15 cellular contexts compared by ENCODE assay signal in genomic region chr5:88236866-88237642, GRCh38. TPM values are rescaled to one million over a fixed set of nuclear protein-coding genes. Genes with fewer than 3 reads are reported as not detected.
DNase-seq lines count a peak whose midpoint lies in the region; ATAC-seq and TF ChIP-seq lines count a peak whose summit lies in the region.
"Had no signal": no experiment of that assay in that cellular context is flagged by ENCODE, and none has a peak within 500 bp of the region (broad histone marks: within the 10 kb centered on the region; RNA-seq: fewer than 3 reads in every experiment).

No MANE protein-coding gene starts in this region.

- no peaks in the 10 kb centered on the region for H3K27me3 Mint-ChIP-seq in activated CD4-positive, alpha-beta memory T cell treated with anti-CD3 and anti-CD28 coated beads for 36 hours
- no peaks in the 10 kb centered on the region for H3K27me3 Mint-ChIP-seq in activated CD4-positive, alpha-beta memory T cell treated with anti-CD3 and anti-CD28 coated beads, Interleukin-2, amount 10 ng/mL, durations not matched to agents 7 days and 5 days
- no peaks in the 10 kb centered on the region for H3K27me3 Mint-ChIP-seq in activated naive CD8-positive, alpha-beta T cell treated with anti-CD3 and anti-CD28 coated beads, Interleukin-2, amount 50 U/mL, for 24 hours

- H3K27ac Mint-ChIP-seq in activated CD4-positive, alpha-beta memory T cell treated with anti-CD3 and anti-CD28 coated beads for 36 hours = peak overlapping the region; percentile 59
- H3K27ac Mint-ChIP-seq in activated CD4-positive, alpha-beta memory T cell treated with anti-CD3 and anti-CD28 coated beads, Interleukin-2, amount 10 ng/mL, durations not matched to agents 7 days and 5 days = no peak overlapping the region
- H3K27ac Mint-ChIP-seq in activated naive CD8-positive, alpha-beta T cell treated with anti-CD3 and anti-CD28 coated beads, Interleukin-2, amount 50 U/mL, for 24 hours = no peak overlapping the region
- H3K27ac Mint-ChIP-seq: activated naive CD4-positive, alpha-beta T cell treated with anti-CD3 and anti-CD28 coated beads for 36 hours had no signal

- DNase-seq in activated CD4-positive, alpha-beta memory T cell treated with anti-CD3 and anti-CD28 coated beads for 36 hours = peak; percentile 14
- DNase-seq in activated CD4-positive, alpha-beta memory T cell treated with anti-CD3 and anti-CD28 coated beads, Interleukin-2, amount 10 ng/mL, durations not matched to agents 7 days and 5 days = no peak
- DNase-seq in activated naive CD8-positive, alpha-beta T cell treated with anti-CD3 and anti-CD28 coated beads, Interleukin-2, amount 50 U/mL, for 24 hours = no peak
- DNase-seq in iPS-NIHi7 (ENCODE audit: extremely low spot score) = peak; percentile 15
- DNase-seq in NCI-H146 treated with DMSO at 0.1 percent for 48 hours (lab: John Stamatoyannopoulos, UW; ENCODE audit: unreplicated experiment) = no peak
- no peak for DNase-seq in right lobe of liver
- DNase-seq: activated CD8-positive, alpha-beta memory T cell treated with anti-CD3 and anti-CD28 coated beads for 24 hours; activated naive CD4-positive, alpha-beta T cell treated with anti-CD3 and anti-CD28 coated beads for 36 hours; NCI-H1048; right cardiac atrium; stimulated activated CD4-positive, alpha-beta T cell treated with anti-CD3 and anti-CD28 coated beads, Interleukin-4, amount 100 ng/mL, for 4 hours had no signal

- ATAC-seq in activated naive CD8-positive, alpha-beta T cell treated with anti-CD3 and anti-CD28 coated beads, Interleukin-2, amount 50 U/mL, for 24 hours = peak; percentile 54
- ATAC-seq in right lobe of liver = no peak
- ATAC-seq in HG03108 (IDR thresholded peaks at IDR 0.05; ENCODE audit: unreplicated experiment) = no peak
- ATAC-seq: right cardiac atrium had no signal

- CTCF ChIA-PET in activated CD4-positive, alpha-beta memory T cell treated with anti-CD3 and anti-CD28 coated beads for 36 hours (lab: Charles Lee) = no interaction called here
- CTCF ChIA-PET in activated CD4-positive, alpha-beta memory T cell treated with anti-CD3 and anti-CD28 coated beads, Interleukin-2, amount 10 ng/mL, durations not matched to agents 7 days and 5 days (lab: Charles Lee) = interaction anchor here (0.9 kb wide), 1 partner anchor 35 kb away, joined by 3 read pairs; no protein-coding TSS in a partner anchor
- CTCF ChIA-PET in HEK293 (lab: Yijun Ruan, JAX) = interaction anchor here (0.6 kb wide), 1 partner anchor 13 kb away, joined by 4 read pairs; no protein-coding TSS in a partner anchor

- no peaks in the 10 kb centered on the region for H3K27me3 ChIP-seq in right lobe of liver
- H3K27me3 ChIP-seq: SJSA1, tibial nerve had no signal

- peaks cover 0 to 8% of the 10 kb centered on the region in 2 experiments; a peak in 1 of 3 replicates for H3K36me3 ChIP-seq in HEK293 (ENCODE audit: control insufficient read depth in 2 of 2, insufficient read depth in 1 of 2, low read length in 2 of 2)
- H3K36me3 ChIP-seq in right lobe of liver = no peaks in the 10 kb centered on the region

- H3K4me3 ChIP-seq in HEK293 (ENCODE audit: low read depth, low read length) = no peak overlapping the region
- H3K4me3 ChIP-seq in right lobe of liver = no peak overlapping the region
- H3K4me3 ChIP-seq: SJSA1, tibial nerve had no signal

- H3K9me3 Mint-ChIP-seq in activated CD4-positive, alpha-beta memory T cell treated with anti-CD3 and anti-CD28 coated beads for 36 hours = no peaks in the 10 kb centered on the region
- H3K9me3 Mint-ChIP-seq in activated CD4-positive, alpha-beta memory T cell treated with anti-CD3 and anti-CD28 coated beads, Interleukin-2, amount 10 ng/mL, durations not matched to agents 7 days and 5 days = no peaks in the 10 kb centered on the region
- no peaks in the 10 kb centered on the region for H3K9me3 Mint-ChIP-seq in activated naive CD8-positive, alpha-beta T cell treated with anti-CD3 and anti-CD28 coated beads, Interleukin-2, amount 50 U/mL, for 24 hours
- H3K9me3 Mint-ChIP-seq: activated naive CD4-positive, alpha-beta T cell treated with anti-CD3 and anti-CD28 coated beads for 36 hours had no signal

- H3K36me3 Mint-ChIP-seq in activated CD4-positive, alpha-beta memory T cell treated with anti-CD3 and anti-CD28 coated beads for 36 hours = peaks cover 31% of the 10 kb centered on the region
- H3K36me3 Mint-ChIP-seq in activated CD4-positive, alpha-beta memory T cell treated with anti-CD3 and anti-CD28 coated beads, Interleukin-2, amount 10 ng/mL, durations not matched to agents 7 days and 5 days (ENCODE audit: low read depth) = peaks cover 29% of the 10 kb centered on the region
- peaks cover 49% of the 10 kb centered on the region for H3K36me3 Mint-ChIP-seq in activated naive CD8-positive, alpha-beta T cell treated with anti-CD3 and anti-CD28 coated beads, Interleukin-2, amount 50 U/mL, for 24 hours (ENCODE audit: low read depth)

- WGBS in right lobe of liver (ENCODE audit: insufficient coverage, low coverage, low lambda C conversion rate, missing lambda C conversion rate) = 100% methylated on average over 1 of the region's 1 CpG

- H3K9me3 ChIP-seq in HEK293 (ENCODE audit: control insufficient read depth, insufficient read depth, low read depth, low read length) (no peaks in the 10 kb centered on the region), right lobe of liver (no peaks in the 10 kb centered on the region)
- H3K9me3 ChIP-seq: tibial nerve had no signal

- peaks cover 14% of the 10 kb centered on the region for H3K4me1 Mint-ChIP-seq in activated CD4-positive, alpha-beta memory T cell treated with anti-CD3 and anti-CD28 coated beads for 36 hours (ENCODE audit: low read depth)
- H3K4me1 Mint-ChIP-seq in activated CD4-positive, alpha-beta memory T cell treated with anti-CD3 and anti-CD28 coated beads, Interleukin-2, amount 10 ng/mL, durations not matched to agents 7 days and 5 days = peaks cover 5% of the 10 kb centered on the region
- peaks cover 22% of the 10 kb centered on the region for H3K4me1 Mint-ChIP-seq in activated naive CD8-positive, alpha-beta T cell treated with anti-CD3 and anti-CD28 coated beads, Interleukin-2, amount 50 U/mL, for 24 hours

- H3K4me3 Mint-ChIP-seq in activated CD4-positive, alpha-beta memory T cell treated with anti-CD3 and anti-CD28 coated beads for 36 hours = no peak overlapping the region
- no peak overlapping the region for H3K4me3 Mint-ChIP-seq in activated CD4-positive, alpha-beta memory T cell treated with anti-CD3 and anti-CD28 coated beads, Interleukin-2, amount 10 ng/mL, durations not matched to agents 7 days and 5 days
- H3K4me3 Mint-ChIP-seq in activated naive CD8-positive, alpha-beta T cell treated with anti-CD3 and anti-CD28 coated beads, Interleukin-2, amount 50 U/mL, for 24 hours = no peak overlapping the region
- H3K4me3 Mint-ChIP-seq: activated naive CD4-positive, alpha-beta T cell treated with anti-CD3 and anti-CD28 coated beads for 36 hours had no signal

- POLR2A ChIA-PET in activated CD4-positive, alpha-beta memory T cell treated with anti-CD3 and anti-CD28 coated beads for 36 hours (lab: Charles Lee) = interaction anchor here (1.5 kb wide), 1 partner anchor 33 kb away, joined by 6 read pairs; no protein-coding TSS in a partner anchor
- POLR2A ChIA-PET in activated CD4-positive, alpha-beta memory T cell treated with anti-CD3 and anti-CD28 coated beads, Interleukin-2, amount 10 ng/mL, durations not matched to agents 7 days and 5 days (lab: Charles Lee) = no interaction called here
- POLR2A ChIA-PET in HEK293 (lab: Yijun Ruan, JAX) = no interaction called here

- TF ChIP-seq POLR2A in right lobe of liver (IDR thresholded peaks at IDR 0.05) = no peak

- H3K4me1 ChIP-seq in HEK293 (ENCODE audit: control insufficient read depth, insufficient read depth, low read length) (0 out of 2 replicates have a peak, but pooled peaks cover 5% of the 10 kb centered on the region), right lobe of liver (no peaks in the 10 kb centered on the region)
- H3K4me1 ChIP-seq: SJSA1, tibial nerve had no signal

- H3K27ac ChIP-seq in HEK293 (ENCODE audit: extremely low read depth, low read depth, low read length) = no peak overlapping the region
- no peak overlapping the region for H3K27ac ChIP-seq in right lobe of liver
- H3K27ac ChIP-seq: SJSA1, tibial nerve had no signal

- intact Hi-C loops in activated CD4-positive, alpha-beta memory T cell treated with anti-CD3 and anti-CD28 coated beads for 36 hours (cut with micrococcal nuclease) = loop anchor here (1.0 to 2.0 kb wide), 3 partner anchors 12 to 33 kb away; no protein-coding TSS in a partner anchor
- intact Hi-C loops in right lobe of liver (cut with DNase I) = no loop called here

- TF ChIP-seq CTCF in HEK293 (tag by site-specific recombination; IDR thresholded peaks at IDR 0.05) (no peak), right lobe of liver (IDR thresholded peaks at IDR 0.05) (no peak)

TF ChIP-seq in HEK293, 187 proteins besides CTCF, POLR2A, EP300 and RAD21:
- TF ChIP-seq MZF1 (tag by site-specific recombination; IDR thresholded peaks at IDR 0.05; ENCODE audit: borderline replicate concordance) = peak; percentile 64; the same call in 1 of the 2 replicates
- TF ChIP-seq BCL11B (tag by site-specific recombination; IDR thresholded peaks at IDR 0.05; ENCODE audit: low read depth) = no peak
- no peak for TF ChIP-seq ZNF416 (tag by site-specific recombination; IDR thresholded peaks at IDR 0.05)
TF ChIP-seq in HEK293: peak in this region for 1.

RNA-seq across cellular contexts. Expression of gene TMEM161B, which starts 31.6 kb away (rescaled TPM):
- 10 to 100 TPM; 21.2 to 22.9 TPM for total RNA-seq in activated CD4-positive, alpha-beta memory T cell treated with anti-CD3 and anti-CD28 coated beads for 36 hours
- 10 to 100 TPM; 25.9 to 26.4 TPM for total RNA-seq in activated CD4-positive, alpha-beta memory T cell treated with anti-CD3 and anti-CD28 coated beads, Interleukin-2, amount 10 ng/mL, durations not matched to agents 7 days and 5 days
- total RNA-seq in right lobe of liver = 1 to 10 TPM; 7.2 to 9.9 (median 8.2) TPM

Comparison
In these comparisons a context has a peak if more than half of its experiments do, and no peak if none do; other contexts are left out.
1. DNase-seq: peak in activated CD4-positive, alpha-beta memory T cell treated with anti-CD3 and anti-CD28 coated beads for 36 hours (single experiment) and iPS-NIHi7 (single experiment); none in activated CD4-positive, alpha-beta memory T cell treated with anti-CD3 and anti-CD28 coated beads, Interleukin-2, amount 10 ng/mL, durations not matched to agents 7 days and 5 days (single experiment), activated naive CD8-positive, alpha-beta T cell treated with anti-CD3 and anti-CD28 coated beads, Interleukin-2, amount 50 U/mL, for 24 hours (single experiment), NCI-H146 treated with DMSO at 0.1 percent for 48 hours (single experiment) and right lobe of liver (0 of 3).